ENCODE assay signal across 30 cellular contexts in the genomic region with DNA sequence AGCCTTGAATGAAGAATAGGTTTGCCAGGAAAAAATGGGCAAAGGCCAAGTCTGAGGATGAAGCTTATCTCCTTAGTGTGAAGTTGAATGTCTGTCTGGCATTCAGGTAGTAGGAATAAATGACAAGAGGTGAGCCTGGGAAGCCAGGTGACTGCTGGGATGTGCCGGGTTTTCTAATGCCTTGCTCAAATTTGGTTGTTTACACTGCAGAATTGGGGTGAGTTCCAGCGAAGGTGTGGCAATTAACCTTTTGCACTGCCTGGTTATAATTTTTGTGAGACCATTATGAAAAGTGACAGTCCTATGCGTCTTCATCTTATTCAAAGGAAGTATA.
"Had no signal": no experiment of that assay in that cellular context is flagged by ENCODE, and none has a peak within 500 bp of the region (broad histone marks: within the 10 kb centered on the region; RNA-seq: fewer than 3 reads in every experiment).

No MANE protein-coding gene starts in this region.

- H3K36me3 Mint-ChIP-seq: activated naive CD4-positive, alpha-beta T cell treated with anti-CD3 and anti-CD28 coated beads, Interleukin-2, amount 50 U/mL, for 24 hours; activated naive CD8-positive, alpha-beta T cell treated with anti-CD3 and anti-CD28 coated beads, Interleukin-2, amount 10 ng/mL, durations not matched to agents 7 days and 5 days; brain had no signal

- H3K4me1 Mint-ChIP-seq: activated CD4-positive, alpha-beta T cell treated with anti-CD3 and anti-CD28 coated beads, Interleukin-2, amount 10 ng/mL, durations not matched to agents 24 days and 14 days; activated naive CD4-positive, alpha-beta T cell treated with anti-CD3 and anti-CD28 coated beads, Interleukin-2, amount 50 U/mL, for 24 hours; activated naive CD8-positive, alpha-beta T cell treated with anti-CD3 and anti-CD28 coated beads, Interleukin-2, amount 10 ng/mL, durations not matched to agents 7 days and 5 days; activated T-helper 17 cell treated with anti-CD3 and anti-CD28 coated beads, Interleukin-2, amount 50 U/mL, for 72 hours had no signal

- H3K4me1 ChIP-seq: SJCRH30 had no signal

- H3K4me3 Mint-ChIP-seq: activated CD4-positive, alpha-beta T cell treated with anti-CD3 and anti-CD28 coated beads, Interleukin-2, amount 10 ng/mL, durations not matched to agents 24 days and 14 days; activated CD8-positive, alpha-beta T cell treated with anti-CD3 and anti-CD28 coated beads for 36 hours; activated naive CD4-positive, alpha-beta T cell treated with anti-CD3 and anti-CD28 coated beads, Interleukin-2, amount 50 U/mL, for 24 hours; activated naive CD8-positive, alpha-beta T cell treated with anti-CD3 and anti-CD28 coated beads, Interleukin-2, amount 10 ng/mL, durations not matched to agents 7 days and 5 days; activated T-cell treated with anti-CD3 and anti-CD28 coated beads, Interleukin-2, amount 50 U/mL, for 72 hours; activated T-helper 17 cell treated with anti-CD3 and anti-CD28 coated beads, Interleukin-2, amount 50 U/mL, for 72 hours; brain had no signal

- H3K27ac ChIP-seq: SJCRH30, SK-N-MC, WERI-Rb-1 had no signal

- H3K9me3 Mint-ChIP-seq: activated CD4-positive, alpha-beta T cell treated with anti-CD3 and anti-CD28 coated beads, Interleukin-2, amount 10 ng/mL, durations not matched to agents 24 days and 14 days; activated CD8-positive, alpha-beta T cell treated with anti-CD3 and anti-CD28 coated beads for 36 hours; activated naive CD8-positive, alpha-beta T cell treated with anti-CD3 and anti-CD28 coated beads, Interleukin-2, amount 10 ng/mL, durations not matched to agents 7 days and 5 days; activated T-cell treated with anti-CD3 and anti-CD28 coated beads, Interleukin-2, amount 50 U/mL, for 72 hours; activated T-helper 17 cell treated with anti-CD3 and anti-CD28 coated beads, Interleukin-2, amount 50 U/mL, for 72 hours; brain had no signal

- DNase-seq: activated CD4-positive, alpha-beta T cell treated with anti-CD3 and anti-CD28 coated beads, Interleukin-2, amount 10 ng/mL, durations not matched to agents 24 days and 14 days; activated CD4-positive, alpha-beta T cell treated with anti-CD3 and anti-CD28 coated beads, Interleukin-2, amount 50 U/mL, for 4 hours; activated CD4-positive, CD25-positive, alpha-beta regulatory T cell; activated CD8-positive, alpha-beta T cell treated with anti-CD3 and anti-CD28 coated beads for 36 hours; activated gamma-delta T cell; activated naive CD4-positive, alpha-beta T cell treated with Interleukin-2 at 50 U/mL for 16 hours; activated naive CD8-positive, alpha-beta T cell treated with anti-CD3 and anti-CD28 coated beads, Interleukin-2, amount 10 ng/mL, durations not matched to agents 7 days and 5 days; activated T-cell treated with anti-CD3 and anti-CD28 coated beads, Interleukin-2, amount 50 U/mL, for 1 hour; activated T-cell treated with anti-CD3 and anti-CD28 coated beads, Interleukin-2, amount 50 U/mL, for 72 hours; amygdala; cerebellar nuclear complex; Kasumi-1; KG1; MG63; NCI-H1048; NCI-H187; NCI-H2029 treated with DMSO at 0.1 percent for 48 hours; NCI-H2107; NCI-H2171; NCI-H510A; NCI-H526; SHP77; SJCRH30; T1000; WERI-Rb-1 had no signal

- H3K36me3 ChIP-seq: MG63, SJCRH30, WERI-Rb-1 had no signal

- H3K9me3 ChIP-seq: MG63, SJCRH30 had no signal

- ATAC-seq: activated CD8-positive, alpha-beta T cell treated with anti-CD3 and anti-CD28 coated beads for 36 hours; activated T-cell treated with anti-CD3 and anti-CD28 coated beads, Interleukin-2, amount 50 U/mL, for 72 hours; activated T-helper 17 cell treated with anti-CD3 and anti-CD28 coated beads, Interleukin-2, amount 50 U/mL, for 72 hours; Panc1 had no signal

- H3K4me3 ChIP-seq: MG63, SJCRH30, SK-N-MC had no signal

- H3K27me3 Mint-ChIP-seq: brain had no signal

- H3K27ac Mint-ChIP-seq: activated CD4-positive, alpha-beta T cell treated with anti-CD3 and anti-CD28 coated beads, Interleukin-2, amount 10 ng/mL, durations not matched to agents 24 days and 14 days; activated CD8-positive, alpha-beta T cell treated with anti-CD3 and anti-CD28 coated beads for 36 hours; activated naive CD4-positive, alpha-beta T cell treated with anti-CD3 and anti-CD28 coated beads, Interleukin-2, amount 50 U/mL, for 24 hours; activated naive CD8-positive, alpha-beta T cell treated with anti-CD3 and anti-CD28 coated beads, Interleukin-2, amount 10 ng/mL, durations not matched to agents 7 days and 5 days; activated T-cell treated with anti-CD3 and anti-CD28 coated beads, Interleukin-2, amount 50 U/mL, for 72 hours; activated T-helper 17 cell treated with anti-CD3 and anti-CD28 coated beads, Interleukin-2, amount 50 U/mL, for 72 hours; brain had no signal
